In the genomic region with DNA sequence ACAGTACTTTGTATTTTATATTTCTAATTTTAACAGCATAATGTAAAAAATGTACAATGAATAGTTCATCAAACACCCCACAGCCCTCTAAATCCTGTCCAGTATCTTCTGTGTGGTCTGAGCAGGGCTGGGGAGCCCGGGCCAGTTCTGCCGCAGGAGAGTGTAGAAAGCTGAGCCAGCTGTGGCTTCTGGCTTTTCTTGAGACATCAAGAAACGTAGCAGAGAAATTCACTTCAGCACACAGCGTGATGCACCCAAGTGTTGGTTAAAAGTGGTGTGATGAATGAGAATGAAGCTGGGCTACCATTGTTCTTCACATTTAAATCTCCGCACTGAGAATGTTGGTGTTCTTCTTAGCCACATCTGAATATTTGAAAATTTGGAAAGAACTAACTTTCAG, we compare ENCODE assay signal across 10 cellular contexts. TPM values are rescaled to one million over a fixed set of nuclear protein-coding genes. Genes with fewer than 3 reads are reported as not detected.
A peak's percentile ranks its signal among the peaks of the same experiment; 100 is the strongest.
DNase-seq lines count a peak whose midpoint lies in the region; ATAC-seq and TF ChIP-seq lines count a peak whose summit lies in the region.
"Had no signal": no experiment of that assay in that cellular context is flagged by ENCODE, and none has a peak within 500 bp of the region (broad histone marks: within the 10 kb centered on the region; RNA-seq: fewer than 3 reads in every experiment).

No MANE protein-coding gene starts in this region.

- H4K20me1 ChIP-seq in PC-9 (ENCODE audit: insufficient read depth) = no peaks in the 10 kb centered on the region
- H4K20me1 ChIP-seq: BLaER1 had no signal

- peak overlapping the region; percentile 20 for H3K9ac ChIP-seq in muscle layer of colon (ENCODE audit: low read length)
- H3K9ac ChIP-seq: BLaER1 had no signal

- ATAC-seq in Panc1 = 0 out of 2 replicates have a peak, but pooled peaks have one; percentile 53
- ATAC-seq in HG03460 (IDR thresholded peaks at IDR 0.05; ENCODE audit: unreplicated experiment) = no peak

- no peak overlapping the region for H2AFZ ChIP-seq in PC-9

- H3K4me3 ChIP-seq in A673 (ENCODE audit: low read depth, low read length, poor library complexity, severe bottlenecking) (no peak overlapping the region), Panc1 (ENCODE audit: low read depth in 2 of 2, low read length in 2 of 2) (no peak overlapping the region), esophagus muscularis mucosa (no peak overlapping the region), muscle layer of colon (ENCODE audit: low read depth in 1 of 2, low read length in 2 of 2) (no peak overlapping the region), PC-9 (no peak overlapping the region)
- H3K4me3 ChIP-seq: BLaER1 had no signal

- 25% methylated on average over 5 of the region's 5 CpGs for WGBS in esophagus muscularis mucosa

- H3K4me1 ChIP-seq in A673 (ENCODE audit: insufficient read depth, low read length, poor library complexity, severe bottlenecking) = peaks cover 28% of the 10 kb centered on the region
- H3K4me1 ChIP-seq in Panc1 (ENCODE audit: control insufficient read depth, insufficient read depth, low read length) = peaks cover 7% of the 10 kb centered on the region; the same call in 1 of the 2 replicates
- H3K4me1 ChIP-seq in esophagus muscularis mucosa = peaks cover 0 to 18% (median 7%) of the 10 kb centered on the region in 4 donors
- peaks cover 21% of the 10 kb centered on the region for H3K4me1 ChIP-seq in muscle layer of colon (ENCODE audit: insufficient read depth, low read length)
- H3K4me1 ChIP-seq in PC-9 (replicated peaks; ENCODE audit: insufficient read depth) = peaks cover 39% of the 10 kb centered on the region
- H3K4me1 ChIP-seq: BLaER1 had no signal

- CTCF ChIA-PET in A673 (lab: Charles Lee) (no interaction called here), Panc1 (lab: Charles Lee) (no interaction called here), PC-9 (lab: Charles Lee) (no interaction called here)

- no peaks in the 10 kb centered on the region for H3K27me3 ChIP-seq in A673 (replicated peaks; ENCODE audit: insufficient read depth, low read depth, low read length, poor library complexity)
- H3K27me3 ChIP-seq in Panc1 (ENCODE audit: control insufficient read depth, insufficient read depth, low read length) = no peaks in the 10 kb centered on the region
- no peaks in the 10 kb centered on the region for H3K27me3 ChIP-seq in esophagus muscularis mucosa
- H3K27me3 ChIP-seq in muscle layer of colon (ENCODE audit: control insufficient read depth in 1 of 2, insufficient read depth in 2 of 2, low read length in 2 of 2) = no peaks in the 10 kb centered on the region
- H3K27me3 ChIP-seq in PC-9 (ENCODE audit: insufficient read depth, low read depth) = no peaks in the 10 kb centered on the region
- H3K27me3 ChIP-seq: BLaER1 had no signal

- no peak for TF ChIP-seq EP300 in esophagus muscularis mucosa (IDR thresholded peaks at IDR 0.05)

- H3K9me3 ChIP-seq in A673 (ENCODE audit: low read depth, low read length, poor library complexity, severe bottlenecking) = peaks cover 6% of the 10 kb centered on the region
- H3K9me3 ChIP-seq in Panc1 (ENCODE audit: control insufficient read depth, insufficient read depth, low read depth, low read length) = no peaks in the 10 kb centered on the region
- H3K9me3 ChIP-seq in esophagus muscularis mucosa = no peaks in the 10 kb centered on the region
- no peaks in the 10 kb centered on the region for H3K9me3 ChIP-seq in muscle layer of colon (ENCODE audit: low read length)
- no peaks in the 10 kb centered on the region for H3K9me3 ChIP-seq in PC-9 (ENCODE audit: insufficient read depth, low read depth)

- no peak for TF ChIP-seq CTCF in A673 (conservative IDR thresholded peaks at IDR 0.05; ENCODE audit: low read depth, low read length)
- no peak for TF ChIP-seq CTCF in Panc1 (IDR thresholded peaks at IDR 0.05)
- TF ChIP-seq CTCF in esophagus muscularis mucosa (IDR thresholded peaks at IDR 0.05) = no peak
- no peak for TF ChIP-seq CTCF in PC-9 (conservative IDR thresholded peaks at IDR 0.05)
- no peak for TF ChIP-seq CTCF in GM13977 (IDR thresholded peaks at IDR 0.05; ENCODE audit: extremely low read depth, insufficient read depth, missing control alignments)

- H3K79me2 ChIP-seq in PC-9 (ENCODE audit: low read depth) = no peaks in the 10 kb centered on the region

- BruUV-seq in A673 (replicated peaks; lab: Mats Ljungman, UMichigan) (no TSS peak), Panc1 (replicated peaks; lab: Mats Ljungman, UMichigan) (no TSS peak), PC-9 (replicated peaks; lab: Mats Ljungman, UMichigan) (no TSS peak)

- intact Hi-C loops in A673 (cut with micrococcal nuclease; ENCODE audit: unreplicated experiment) = no loop called here
- intact Hi-C loops in Panc1 (cut with micrococcal nuclease; ENCODE audit: unreplicated experiment) = no loop called here
- intact Hi-C loops in esophagus muscularis mucosa (cut with DNase I) = no loop called here
- intact Hi-C loops in PC-9 (cut with micrococcal nuclease; ENCODE audit: unreplicated experiment) = loop anchor here (5.0 kb wide), 1 partner anchor 54 kb away; no protein-coding TSS in a partner anchor

- POLR2A ChIA-PET in A673 (lab: Charles Lee; ENCODE audit: low non-redundant PET) (no interaction called here), Panc1 (lab: Charles Lee) (no interaction called here), PC-9 (lab: Charles Lee; ENCODE audit: unreplicated experiment) (no interaction called here)

- H3F3A ChIP-seq in PC-9 (ENCODE audit: insufficient read depth, low read depth) = peaks cover 28% of the 10 kb centered on the region

- no peak for TF ChIP-seq POLR2A in esophagus muscularis mucosa (IDR thresholded peaks at IDR 0.05; ENCODE audit: low read depth)

- no peak overlapping the region for H3K4me2 ChIP-seq in PC-9
- H3K4me2 ChIP-seq: BLaER1 had no signal

- in situ Hi-C loops in Panc1 (cut with HindIII; ENCODE audit: low pct_unique_long_range_greater_than_20kb, low sequenced_read_pairs) (no loop called here), GM13977 (cut with MboI; ENCODE audit: low pct_unique_long_range_greater_than_20kb, low sequenced_read_pairs, unreplicated experiment) (no loop called here)

- no peaks in the 10 kb centered on the region for H3K9me2 ChIP-seq in PC-9 (ENCODE audit: insufficient read depth)

- H3K36me3 ChIP-seq in A673 (ENCODE audit: insufficient read depth, low read length, poor library complexity, severe bottlenecking) (no peaks in the 10 kb centered on the region), Panc1 (ENCODE audit: control insufficient read depth, insufficient read depth, low read length) (no peaks in the 10 kb centered on the region), esophagus muscularis mucosa (peaks cover 0 to 10% (median 0%) of the 10 kb centered on the region in 4 donors), muscle layer of colon (ENCODE audit: insufficient read depth, low read length) (no peaks in the 10 kb centered on the region), PC-9 (ENCODE audit: low read depth) (no peaks in the 10 kb centered on the region)
- H3K36me3 ChIP-seq: BLaER1 had no signal

- DNase-seq in A673 (ENCODE audit: low spot score) (peak; percentile 33), Panc1 (ENCODE audit: low read depth, low spot score) (no peak), esophagus muscularis mucosa (ENCODE audit: extremely low spot score) (peak; percentile 57), PC-9 (no peak), GM13977 (ENCODE audit: low spot score) (no peak)
- no peak for DNase-seq in stimulated activated naive CD4-positive, alpha-beta T cell (lab: John Stamatoyannopoulos, UW)
- DNase-seq: effector memory CD4-positive, alpha-beta T cell had no signal

- H3K27ac ChIP-seq in A673 (ENCODE audit: low read depth, low read length, poor library complexity, severe bottlenecking) = peak overlapping the region; percentile 74
- no peak overlapping the region for H3K27ac ChIP-seq in Panc1 (ENCODE audit: low read length)
- peak overlapping the region in 3 of 4 donors; percentile 4 to 59 (median 32) for H3K27ac ChIP-seq in esophagus muscularis mucosa (replicated peaks in 1 of 4)
- H3K27ac ChIP-seq in muscle layer of colon (ENCODE audit: low read depth, low read length) = no peak overlapping the region
- no peak overlapping the region for H3K27ac ChIP-seq in PC-9
- H3K27ac ChIP-seq: BLaER1 had no signal

RNA-seq across cellular contexts. Expression of a gene that starts 23.6 kb away (rescaled TPM):
- 16.9 and 21.8 TPM in 2 replicates for total RNA-seq in A673 (2021)
- 22.8 TPM for total RNA-seq in Panc1 (2021; ENCODE audit: unreplicated experiment)
- polyA plus RNA-seq in Panc1 (2012; ENCODE audit: insufficient read length) = 17.1 TPM
- total RNA-seq in esophagus muscularis mucosa = 10 to 100 TPM; 13.7 to 21.8 (median 14.9) TPM
- 20.1 and 24.4 TPM in 2 replicates for total RNA-seq in PC-9 (2021)

Comparison
In these comparisons a context has a peak if more than half of its experiments do, and no peak if none do; other contexts are left out.
1. DNase-seq: peak in A673 (single experiment) and esophagus muscularis mucosa (single experiment); none in Panc1 (single experiment), PC-9 (0 of 2), GM13977 (single experiment) and stimulated activated naive CD4-positive, alpha-beta T cell (0 of 6).
2. H3K27ac ChIP-seq: peak in A673 (single experiment) and esophagus muscularis mucosa (3 of 4); none in Panc1 (single experiment), muscle layer of colon (single experiment) and PC-9 (single experiment).